Comparison of ENCODE assay signal across 15 cellular contexts in the genomic region with DNA sequence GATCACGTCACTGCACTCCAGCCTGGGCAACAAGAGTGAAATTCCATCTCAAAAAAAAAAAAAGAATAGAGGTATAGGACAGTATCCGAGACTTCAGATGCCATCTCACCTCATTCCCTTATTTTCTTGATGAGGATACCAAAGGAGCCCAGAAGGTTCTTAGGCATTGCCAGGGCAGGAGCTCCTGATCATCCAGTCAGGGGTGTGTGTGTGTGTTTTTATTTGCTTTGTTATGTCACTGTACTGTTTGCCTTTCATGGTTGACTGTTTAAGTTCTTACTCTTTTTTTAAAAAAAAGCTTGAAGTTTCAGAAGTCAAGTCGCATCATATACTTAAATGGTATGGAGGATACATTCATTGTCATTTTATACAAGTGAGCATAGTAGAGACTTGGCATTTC.
"Had no signal": no experiment of that assay in that cellular context is flagged by ENCODE, and none has a peak within 500 bp of the region (broad histone marks: within the 10 kb centered on the region; RNA-seq: fewer than 3 reads in every experiment).

No MANE protein-coding gene starts in this region.

- H3K9me3 ChIP-seq: ovary, transverse colon had no signal

- H3K27me3 ChIP-seq: dorsolateral prefrontal cortex, hepatocyte, ovary, transverse colon had no signal

- H2AFZ ChIP-seq: hepatocyte had no signal

- H3K36me3 ChIP-seq: ovary had no signal

- H3K27ac ChIP-seq: dorsolateral prefrontal cortex, hepatocyte, ovary, transverse colon had no signal

- ATAC-seq: naive thymus-derived CD4-positive, alpha-beta T cell; right cardiac atrium had no signal

- H3K4me3 ChIP-seq: dorsolateral prefrontal cortex, hepatocyte, ovary, smooth muscle cell, transverse colon had no signal

- H3K9me3 Mint-ChIP-seq: neural crest cell had no signal

- H3K79me2 ChIP-seq: hepatocyte had no signal

- H3K4me1 ChIP-seq: transverse colon had no signal

- H3K27ac Mint-ChIP-seq: progenitor cell of endocrine pancreas had no signal

- DNase-seq: cortex of kidney; dorsolateral prefrontal cortex; effector CD8-positive, alpha-beta T cell; head of caudate nucleus; mammary epithelial cell; naive thymus-derived CD4-positive, alpha-beta T cell; ovary; right cardiac atrium; stimulated activated CD4-positive, alpha-beta T cell treated with anti-CD3 and anti-CD28 coated beads, Interleukin-2, amount 100 ng/mL, for 48 hours; transverse colon had no signal

- H3K27me3 Mint-ChIP-seq: naive thymus-derived CD4-positive, alpha-beta T cell; progenitor cell of endocrine pancreas; stimulated activated naive CD8-positive, alpha-beta T cell treated with anti-CD3 and anti-CD28 coated beads, Interleukin-15, Interleukin-2, amounts not matched to agents 100 ng/mL and 50 ng/mL, for 24 hours had no signal

- H3K4me3 Mint-ChIP-seq: naive thymus-derived CD4-positive, alpha-beta T cell; neural crest cell; stimulated activated naive CD8-positive, alpha-beta T cell treated with anti-CD3 and anti-CD28 coated beads, Interleukin-15, Interleukin-2, amounts not matched to agents 100 ng/mL and 50 ng/mL, for 24 hours had no signal

- H3K4me2 ChIP-seq: hepatocyte, smooth muscle cell had no signal
